12 cellular contexts compared by ENCODE assay signal in genomic region chr12:49776858-49777257, GRCh38. TPM values are rescaled to one million over a fixed set of nuclear protein-coding genes. Genes with fewer than 3 reads are reported as not detected.
A peak's percentile ranks its signal among the peaks of the same experiment; 100 is the strongest.
DNase-seq lines count a peak whose midpoint lies in the region; ATAC-seq, FAIRE-seq and TF ChIP-seq lines count a peak whose summit lies in the region.
"Had no signal": no experiment of that assay in that cellular context is flagged by ENCODE, and none has a peak within 500 bp of the region (broad histone marks: within the 10 kb centered on the region; RNA-seq: fewer than 3 reads in every experiment).

No MANE protein-coding gene starts in this region.

- H3K79me2 ChIP-seq in K562 (ENCODE audit: control insufficient read depth, insufficient read depth, low read length) (no peaks in the 10 kb centered on the region), smooth muscle cell (ENCODE audit: low read depth) (no peaks in the 10 kb centered on the region)

- no peak overlapping the region for H3K27ac ChIP-seq in K562 (ENCODE audit: extremely low read depth, low read depth, low read length)
- H3K27ac ChIP-seq in smooth muscle cell (ENCODE audit: low read depth): no peak overlapping the region
- H3K27ac ChIP-seq in tibial nerve: no peak overlapping the region
- H3K27ac ChIP-seq: upper lobe of right lung had no signal

- ATAC-seq in activated CD4-positive, alpha-beta T cell treated with anti-CD3 and anti-CD28 coated beads for 36 hours: no peak
- peak; percentile 11 for ATAC-seq in K562

- H3K9ac ChIP-seq in K562 (ENCODE audit: insufficient read depth in 1 of 2, low read depth in 2 of 2, low read length in 2 of 2) (no peak overlapping the region), smooth muscle cell (ENCODE audit: low read depth) (no peak overlapping the region)

- TF ChIP-seq CTCF in K562 (IDR thresholded peaks at IDR 0.05 in 2 of 3, conservative IDR thresholded peaks at IDR 0.05 in 1 of 3; ENCODE audit: insufficient read depth in 2 of 3, low read depth in 1 of 3, low read length in 3 of 3) (no peak), smooth muscle cell (IDR thresholded peaks at IDR 0.05; ENCODE audit: borderline replicate concordance, insufficient read depth, poor library complexity, severe bottlenecking) (no peak), tibial nerve (IDR thresholded peaks at IDR 0.05) (no peak)

- H3K4me1 Mint-ChIP-seq in activated CD4-positive, alpha-beta T cell treated with anti-CD3 and anti-CD28 coated beads for 36 hours: peaks cover 14% of the 10 kb centered on the region
- peaks cover 11% of the 10 kb centered on the region for H3K4me1 Mint-ChIP-seq in activated CD4-positive, alpha-beta T cell treated with anti-CD3 and anti-CD28 coated beads, Interleukin-2, amount 10 ng/mL, durations not matched to agents 24 days and 14 days

- TF ChIP-seq POLR2A in K562 (conservative IDR thresholded peaks at IDR 0.05) (no peak), tibial nerve (IDR thresholded peaks at IDR 0.05) (no peak)

- H3K4me3 ChIP-seq in K562 (no peak overlapping the region), smooth muscle cell (no peak overlapping the region), tibial nerve (no peak overlapping the region)
- H3K4me3 ChIP-seq: upper lobe of right lung had no signal

- peak overlapping the region; percentile 76 for H3K27ac Mint-ChIP-seq in activated CD4-positive, alpha-beta T cell treated with anti-CD3 and anti-CD28 coated beads for 36 hours
- H3K27ac Mint-ChIP-seq in activated CD4-positive, alpha-beta T cell treated with anti-CD3 and anti-CD28 coated beads, Interleukin-2, amount 10 ng/mL, durations not matched to agents 24 days and 14 days: no peak overlapping the region
- H3K27ac Mint-ChIP-seq: natural killer cell had no signal

- peaks cover 10% of the 10 kb centered on the region for H3K27me3 Mint-ChIP-seq in activated CD4-positive, alpha-beta T cell treated with anti-CD3 and anti-CD28 coated beads for 36 hours
- H3K27me3 Mint-ChIP-seq in activated CD4-positive, alpha-beta T cell treated with anti-CD3 and anti-CD28 coated beads, Interleukin-2, amount 10 ng/mL, durations not matched to agents 24 days and 14 days: peaks cover 22% of the 10 kb centered on the region

- H4K20me1 ChIP-seq in K562 (replicated peaks; ENCODE audit: control insufficient read depth, insufficient read depth, low read length) (no peaks in the 10 kb centered on the region), smooth muscle cell (ENCODE audit: low read depth) (no peaks in the 10 kb centered on the region)

- no peak for FAIRE-seq in K562 (lab: Jason Lieb, UNC)

- WGBS in K562 (ENCODE audit: insufficient coverage, low coverage, missing lambda C conversion rate): 46% methylated on average over 5 of the region's 5 CpGs
- WGBS in smooth muscle cell (ENCODE audit: low lambda C conversion rate): 75% methylated on average over 4 of the region's 5 CpGs
- 68 to 78% methylated on average over 5 of the region's 5 CpGs for WGBS in tibial nerve, 2 donors

- H3K36me3 ChIP-seq in K562 (ENCODE audit: control insufficient read depth, insufficient read depth, low read length) (no peaks in the 10 kb centered on the region), smooth muscle cell (ENCODE audit: low read depth) (no peaks in the 10 kb centered on the region), tibial nerve (no peaks in the 10 kb centered on the region)
- H3K36me3 ChIP-seq: upper lobe of right lung had no signal

- H3K4me2 ChIP-seq in K562 (ENCODE audit: insufficient read depth, low read length) (no peak overlapping the region), smooth muscle cell (peak overlapping the region; percentile 36)

- in situ Hi-C loops in K562 (cut with MboI): loop anchor here (5.0 kb wide), 2 partner anchors 60 to 280 kb away; partner anchors contain the start of gene ASIC1

- intact Hi-C loops in activated CD4-positive, alpha-beta T cell treated with anti-CD3 and anti-CD28 coated beads for 36 hours (cut with DNase I, micrococcal nuclease): loop anchor here (1.0 to 5.0 kb wide), 4 partner anchors 62 to 280 kb away; partner anchors contain the start of gene ASIC1 (in 1 of the 2)
- intact Hi-C loops in activated CD4-positive, alpha-beta T cell treated with anti-CD3 and anti-CD28 coated beads, Interleukin-2, amount 10 ng/mL, durations not matched to agents 24 days and 14 days (cut with micrococcal nuclease): loop anchor here (1.0 to 5.0 kb wide), 2 partner anchors 62 to 140 kb away; no protein-coding TSS in a partner anchor
- intact Hi-C loops in K562 (cut with micrococcal nuclease): loop anchor here (1.0 to 5.0 kb wide), 5 partner anchors 62 to 293 kb away; partner anchors contain the start of gene ASIC1

- no peaks in the 10 kb centered on the region for H3F3A ChIP-seq in smooth muscle cell (ENCODE audit: low read depth)

- BruUV-seq in K562 (replicated peaks; lab: Mats Ljungman, UMichigan): no TSS peak

- H3K4me3 Mint-ChIP-seq in activated CD4-positive, alpha-beta T cell treated with anti-CD3 and anti-CD28 coated beads for 36 hours: no peak overlapping the region
- H3K4me3 Mint-ChIP-seq in activated CD4-positive, alpha-beta T cell treated with anti-CD3 and anti-CD28 coated beads, Interleukin-2, amount 10 ng/mL, durations not matched to agents 24 days and 14 days: no peak overlapping the region
- H3K4me3 Mint-ChIP-seq: natural killer cell had no signal

- no peak for TF ChIP-seq RAD21 in K562 (CRISPR knock-in tag; conservative IDR thresholded peaks at IDR 0.05 in 1 of 2, IDR thresholded peaks at IDR 0.05 in 1 of 2)

- no peaks in the 10 kb centered on the region for H3K36me3 Mint-ChIP-seq in activated CD4-positive, alpha-beta T cell treated with anti-CD3 and anti-CD28 coated beads for 36 hours (ENCODE audit: low read depth)
- H3K36me3 Mint-ChIP-seq in activated CD4-positive, alpha-beta T cell treated with anti-CD3 and anti-CD28 coated beads, Interleukin-2, amount 10 ng/mL, durations not matched to agents 24 days and 14 days (ENCODE audit: low read depth): no peaks in the 10 kb centered on the region
- H3K36me3 Mint-ChIP-seq: natural killer cell had no signal

- no peaks in the 10 kb centered on the region for H3K9me3 Mint-ChIP-seq in activated CD4-positive, alpha-beta T cell treated with anti-CD3 and anti-CD28 coated beads for 36 hours (ENCODE audit: low read depth)
- H3K9me3 Mint-ChIP-seq in activated CD4-positive, alpha-beta T cell treated with anti-CD3 and anti-CD28 coated beads, Interleukin-2, amount 10 ng/mL, durations not matched to agents 24 days and 14 days: no peaks in the 10 kb centered on the region
- H3K9me3 Mint-ChIP-seq: natural killer cell had no signal

- CTCF ChIA-PET in activated CD4-positive, alpha-beta T cell treated with anti-CD3 and anti-CD28 coated beads for 36 hours (lab: Charles Lee): interaction anchor here (0.5 to 3.1 kb wide), 34 partner anchors 7 to 944 kb away, joined by 3 to 36 read pairs (median 6); partner anchors contain the start of genes BCDIN3D, NCKAP5L and TMBIM6
- CTCF ChIA-PET in K562 (lab: Yijun Ruan, JAX; ENCODE audit: low intra/inter-chr PET ratio): interaction anchor here (1.3 to 5.8 kb wide), 3 partner anchors 62 to 294 kb away, joined by 3 to 63 read pairs (median 11); no protein-coding TSS in a partner anchor

- POLR2A ChIA-PET in activated CD4-positive, alpha-beta T cell treated with anti-CD3 and anti-CD28 coated beads for 36 hours (lab: Charles Lee): interaction anchor here (1.8 kb wide), 1 partner anchor 35 kb away, joined by 9 read pairs; the partner anchor contains the start of gene TMBIM6
- POLR2A ChIA-PET in K562 (lab: Yijun Ruan, JAX): interaction anchor here (0.9 kb wide), 1 partner anchor 9 kb away, joined by 3 read pairs; no protein-coding TSS in a partner anchor

- H3K9me3 ChIP-seq in K562 (replicated peaks; ENCODE audit: control insufficient read depth, insufficient read depth, low read depth, low read length) (no peaks in the 10 kb centered on the region), smooth muscle cell (replicated peaks; ENCODE audit: low read depth) (no peaks in the 10 kb centered on the region), tibial nerve (no peaks in the 10 kb centered on the region)
- H3K9me3 ChIP-seq: upper lobe of right lung had no signal

- TF ChIP-seq EP300 in K562 (IDR thresholded peaks at IDR 0.05; ENCODE audit: low read length): no peak
- TF ChIP-seq EP300 in tibial nerve (IDR thresholded peaks at IDR 0.05): no peak

- DNase-seq in activated CD4-positive, alpha-beta T cell treated with anti-CD3 and anti-CD28 coated beads for 36 hours: no peak
- no peak for DNase-seq in activated CD4-positive, alpha-beta T cell treated with anti-CD3 and anti-CD28 coated beads, Interleukin-2, amount 10 ng/mL, durations not matched to agents 24 days and 14 days
- peak; percentile 81 for DNase-seq in NCI-H2171 (lab: John Stamatoyannopoulos, UW)
- DNase-seq in K562 (ENCODE audit: extremely low read depth in 1 of 4, low spot score in 3 of 4): no peak
- no peak for DNase-seq in smooth muscle cell (lab: John Stamatoyannopoulos, UW; ENCODE audit: unreplicated experiment)
- no peak for DNase-seq in inferior parietal cortex (ENCODE audit: extremely low spot score)
- DNase-seq in tibial nerve (ENCODE audit: low spot score in 2 of 2): no peak
- no peak for DNase-seq in glomerular visceral epithelial cell (ENCODE audit: extremely low spot score)
- DNase-seq: NCI-H1417 treated with DMSO at 0.1 percent for 48 hours had no signal

- no peaks in the 10 kb centered on the region for H3K9me1 ChIP-seq in K562 (ENCODE audit: control insufficient read depth, insufficient read depth, low read length)

- H2AFZ ChIP-seq in K562 (ENCODE audit: low read depth, low read length) (peak overlapping the region; percentile 67; the same call in 1 of the 2 replicates), smooth muscle cell (ENCODE audit: low read depth) (no peak overlapping the region)

- peaks cover 0 to 6% of the 10 kb centered on the region in 2 experiments; a peak in 2 of 5 replicates for H3K4me1 ChIP-seq in K562 (replicated peaks in 1 of 2; ENCODE audit: control insufficient read depth in 2 of 2, insufficient read depth in 2 of 2, low read length in 2 of 2)
- H3K4me1 ChIP-seq in smooth muscle cell (ENCODE audit: low read depth): no peaks in the 10 kb centered on the region
- peaks cover 0 to 11% (median 0%) of the 10 kb centered on the region in 4 donors for H3K4me1 ChIP-seq in tibial nerve

- H3K27me3 ChIP-seq in K562 (ENCODE audit: control insufficient read depth in 2 of 2, insufficient read depth in 2 of 2, low read length in 2 of 2) (no peaks in the 10 kb centered on the region), smooth muscle cell (ENCODE audit: low read depth) (no peaks in the 10 kb centered on the region), tibial nerve (no peaks in the 10 kb centered on the region)
- H3K27me3 ChIP-seq: dorsolateral prefrontal cortex, upper lobe of right lung had no signal

RNA-seq across cellular contexts. Expression of gene TMBIM6, which starts 35.5 kb away (rescaled TPM):
- 100 to 1,000 TPM; 378 to 450 TPM for total RNA-seq in activated CD4-positive, alpha-beta T cell treated with anti-CD3 and anti-CD28 coated beads for 36 hours
- total RNA-seq in activated CD4-positive, alpha-beta T cell treated with anti-CD3 and anti-CD28 coated beads, Interleukin-2, amount 10 ng/mL, durations not matched to agents 24 days and 14 days: 370 and 372 TPM in 2 replicates
- 401 and 445 TPM in 2 replicates for total RNA-seq in K562 (2011; cell fraction: chromatin; rRNA removed; ENCODE audit: low replicate concordance)
- 407 and 460 TPM in 2 replicates for total RNA-seq in K562 (2011; cell fraction: nucleolus; rRNA removed)
- total RNA-seq in K562 (2011; cell fraction: nucleoplasm; rRNA removed): 608 and 797 TPM in 2 replicates
- 147 and 188 TPM in 2 replicates for total RNA-seq in K562 (2014; rRNA removed)
- 268 and 290 TPM in 2 replicates for total RNA-seq in K562 (2014; rRNA removed; fragmentation: Illumina TruSeq; extraction: Trizol)
- total RNA-seq in K562 (2015; rRNA removed; fragmentation: Illumina TruSeq; extraction: Trizol): 247 and 254 TPM in 2 replicates
- 322 and 355 TPM in 2 replicates for total RNA-seq in K562 (2021)
- 357 and 403 TPM in 2 replicates for polyA plus RNA-seq in K562 (2011; rRNA removed)
- 276 and 434 TPM in 2 replicates for polyA plus RNA-seq in K562 (2011; cell fraction: cytosol; rRNA removed)
- polyA plus RNA-seq in K562 (2011; cell fraction: nucleus; rRNA removed): 186 and 273 TPM in 2 replicates
- polyA plus RNA-seq in K562 (2012): 452 and 476 TPM in 2 replicates
- 325 and 352 TPM in 2 replicates for polyA plus RNA-seq in K562 (2014; fragmentation: Illumina TruSeq; extraction: Trizol)
- polyA plus RNA-seq in K562 (2014; fragmentation: Nextera tagmentation; extraction: Ambion mirVana): 1,000 to 10,000 TPM; 1,205 to 1,288 TPM
- 197 and 209 TPM in 2 replicates for polyA plus RNA-seq in K562 (2014; rRNA removed)
- 220 and 237 TPM in 2 replicates for polyA minus RNA-seq in K562 (2011; rRNA and poly(A)+ RNA removed)
- 91.4 and 130 TPM in 2 replicates for polyA minus RNA-seq in K562 (2011; cell fraction: cytosol; rRNA and poly(A)+ RNA removed)
- polyA minus RNA-seq in K562 (2011; cell fraction: nucleus; rRNA and poly(A)+ RNA removed): 50.4 and 88.6 TPM in 2 replicates
- total RNA-seq in smooth muscle cell: 677 and 679 TPM in 2 replicates
- polyA plus RNA-seq in smooth muscle cell: 611 and 663 TPM in 2 replicates
- 100 to 1,000 TPM; 284 to 404 (median 325) TPM for total RNA-seq in tibial nerve

RNA-seq across cellular contexts. Expression of gene NCKAP5L, which starts 51.4 kb away (rescaled TPM):
- total RNA-seq in activated CD4-positive, alpha-beta T cell treated with anti-CD3 and anti-CD28 coated beads for 36 hours: 1 to 10 TPM; 4.3 to 4.5 TPM
- total RNA-seq in activated CD4-positive, alpha-beta T cell treated with anti-CD3 and anti-CD28 coated beads, Interleukin-2, amount 10 ng/mL, durations not matched to agents 24 days and 14 days: 4.8 and 5.0 TPM in 2 replicates
- 15.1 and 38.6 TPM in 2 replicates for total RNA-seq in K562 (2011; cell fraction: chromatin; rRNA removed; ENCODE audit: low replicate concordance)
- 21.6 and 25.2 TPM in 2 replicates for total RNA-seq in K562 (2011; cell fraction: nucleolus; rRNA removed)
- total RNA-seq in K562 (2011; cell fraction: nucleoplasm; rRNA removed): 21.0 and 24.7 TPM in 2 replicates
- total RNA-seq in K562 (2014; rRNA removed): 7.3 and 9.4 TPM in 2 replicates
- 1.4 and 2.1 TPM in 2 replicates for total RNA-seq in K562 (2014; rRNA removed; fragmentation: Illumina TruSeq; extraction: Trizol)
- 4.7 and 4.9 TPM in 2 replicates for total RNA-seq in K562 (2015; rRNA removed; fragmentation: Illumina TruSeq; extraction: Trizol)
- 13.4 and 14.4 TPM in 2 replicates for total RNA-seq in K562 (2021)
- 1.7 and 3.6 TPM in 2 replicates for polyA plus RNA-seq in K562 (2011; rRNA removed)
- polyA plus RNA-seq in K562 (2011; cell fraction: cytosol; rRNA removed): 2.0 and 3.8 TPM in 2 replicates
- polyA plus RNA-seq in K562 (2011; cell fraction: nucleus; rRNA removed): 7.3 and 13.2 TPM in 2 replicates
- 6.2 and 8.4 TPM in 2 replicates for polyA plus RNA-seq in K562 (2012)
- 3.7 and 7.7 TPM in 2 replicates for polyA plus RNA-seq in K562 (2014; fragmentation: Illumina TruSeq; extraction: Trizol)
- under 1 TPM; 0.01 to 0.04 TPM for polyA plus RNA-seq in K562 (2014; fragmentation: Nextera tagmentation; extraction: Ambion mirVana)
- 4.8 and 6.3 TPM in 2 replicates for polyA plus RNA-seq in K562 (2014; rRNA removed)
- 5.1 and 5.7 TPM in 2 replicates for polyA minus RNA-seq in K562 (2011; rRNA and poly(A)+ RNA removed)
- polyA minus RNA-seq in K562 (2011; cell fraction: cytosol; rRNA and poly(A)+ RNA removed): 5.6 and 7.4 TPM in 2 replicates
- polyA minus RNA-seq in K562 (2011; cell fraction: nucleus; rRNA and poly(A)+ RNA removed): 8.1 and 10.1 TPM in 2 replicates
- 20.5 and 24.1 TPM in 2 replicates for total RNA-seq in smooth muscle cell
- polyA plus RNA-seq in smooth muscle cell: 29.4 and 31.7 TPM in 2 replicates
- total RNA-seq in tibial nerve: 10 to 100 TPM; 36.1 to 70.2 (median 44.7) TPM
